ENCODE assay signal across 2 cellular contexts in genomic region chr2:143171817-143172216, GRCh38.
TF ChIP-seq lines count a peak whose summit lies in the region.

No MANE protein-coding gene starts in this region.

TF ChIP-seq in HepG2, 621 proteins besides CTCF, POLR2A, EP300 and RAD21 (continued from another document):
- peak; percentile 9; the same call in 1 of the 2 replicates for TF ChIP-seq STAG1 (CRISPR knock-in tag; IDR thresholded peaks at IDR 0.05)
- TF ChIP-seq, protein P1, sequence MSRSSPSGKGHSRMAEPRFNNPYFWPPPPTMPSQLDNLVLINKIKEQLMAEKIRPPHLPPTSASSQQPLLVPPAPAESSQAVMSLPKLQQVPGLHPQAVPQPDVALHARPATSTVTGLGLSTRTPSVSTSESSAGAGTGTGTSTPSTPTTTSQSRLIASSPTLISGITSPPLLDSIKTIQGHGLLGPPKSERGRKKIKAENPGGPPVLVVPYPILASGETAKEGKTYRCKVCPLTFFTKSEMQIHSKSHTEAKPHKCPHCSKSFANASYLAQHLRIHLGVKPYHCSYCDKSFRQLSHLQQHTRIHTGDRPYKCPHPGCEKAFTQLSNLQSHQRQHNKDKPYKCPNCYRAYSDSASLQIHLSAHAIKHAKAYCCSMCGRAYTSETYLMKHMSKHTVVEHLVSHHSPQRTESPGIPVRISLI (CRISPR knock-in tag; IDR thresholded peaks at IDR 0.05; ENCODE audit: borderline replicate concordance), result peak; percentile 50; the same call in 1 of the 2 replicates

TF ChIP-seq in SK-N-SH, 30 proteins besides CTCF, POLR2A, EP300 and RAD21 (continued from another document):
- no peak for TF ChIP-seq ZBTB33 (IDR thresholded peaks at IDR 0.05; ENCODE audit: borderline replicate concordance, low read depth)
TF ChIP-seq in SK-N-SH: peak in this region for 1.
